Comparison of ENCODE assay signal across 13 cellular contexts in the genomic region with DNA sequence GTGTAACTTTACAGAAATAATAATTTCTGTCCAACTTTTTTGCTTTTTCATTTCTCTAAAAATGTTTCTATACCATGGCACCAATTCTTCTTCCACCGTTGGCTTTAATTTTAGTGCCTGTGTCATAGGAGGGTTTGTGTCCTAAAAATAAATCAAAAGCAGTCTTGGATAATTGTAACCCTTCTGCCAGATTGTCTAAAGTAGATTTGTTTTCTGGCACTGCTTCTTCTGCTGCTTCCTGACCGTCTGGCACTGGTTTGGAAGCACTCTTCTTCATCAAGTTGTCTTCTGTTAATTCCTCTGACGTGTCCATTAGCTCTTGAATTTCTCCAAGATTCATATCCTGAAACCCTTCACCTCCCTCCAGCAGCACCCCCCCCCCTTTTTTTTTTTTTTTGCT. TPM values are rescaled to one million over a fixed set of nuclear protein-coding genes. Genes with fewer than 3 reads are reported as not detected.
DNase-seq lines count a peak whose midpoint lies in the region; ATAC-seq and TF ChIP-seq lines count a peak whose summit lies in the region.
"Had no signal": no experiment of that assay in that cellular context is flagged by ENCODE, and none has a peak within 500 bp of the region (broad histone marks: within the 10 kb centered on the region; RNA-seq: fewer than 3 reads in every experiment).

No MANE protein-coding gene starts in this region.

- DNase-seq in G401 (ENCODE audit: low spot score) (peak; percentile 92), SK-N-SH (no peak), left ventricle myocardium inferior (no peak), pons (ENCODE audit: low spot score) (peak; percentile 9), Caco-2 (no peak), glutamatergic neuron (no peak)
- DNase-seq: activated T-cell treated with anti-CD3 and anti-CD28 coated beads, Interleukin-2, amount 50 U/mL, for 4 hours; KG1; NCI-H1092 treated with DMSO at 0.1 percent for 48 hours; T1000 had no signal

- ATAC-seq in GM21737 (IDR thresholded peaks at IDR 0.05; ENCODE audit: unreplicated experiment) = no peak
- ATAC-seq: activated T-cell treated with anti-CD3 and anti-CD28 coated beads, Interleukin-2, amount 50 U/mL, for 4 hours had no signal

- peaks cover 96% of the 10 kb centered on the region for H4K20me1 ChIP-seq in SK-N-SH (ENCODE audit: insufficient read depth)

- no TSS peak for BruUV-seq in Caco-2 (replicated peaks; lab: Mats Ljungman, UMichigan)

- no peaks in the 10 kb centered on the region for H3K9me2 ChIP-seq in SK-N-SH

- H3K4me1 ChIP-seq in SK-N-SH (ENCODE audit: control insufficient read depth in 1 of 2, insufficient read depth in 2 of 2, low read depth in 1 of 2, low read length in 1 of 2) (peaks cover 15 to 18% of the 10 kb centered on the region in 2 experiments), left ventricle myocardium inferior (peaks cover 86% of the 10 kb centered on the region), Caco-2 (no peaks in the 10 kb centered on the region)

- H3K27ac Mint-ChIP-seq in Caco-2 (ENCODE audit: unreplicated experiment) (no peak overlapping the region), glutamatergic neuron (ENCODE audit: unreplicated experiment) (no peak overlapping the region)

- H3K27me3 Mint-ChIP-seq in Caco-2 (ENCODE audit: insufficient read depth, unreplicated experiment) (no peaks in the 10 kb centered on the region), glutamatergic neuron (ENCODE audit: unreplicated experiment) (peaks cover 2% of the 10 kb centered on the region)

- H3K79me2 ChIP-seq in SK-N-SH (ENCODE audit: insufficient read depth) = peaks cover 99% of the 10 kb centered on the region

- H3K4me3 Mint-ChIP-seq in Caco-2 (ENCODE audit: unreplicated experiment) (no peak overlapping the region), glutamatergic neuron (ENCODE audit: unreplicated experiment) (no peak overlapping the region)
- H3K4me3 Mint-ChIP-seq: activated T-cell treated with anti-CD3 and anti-CD28 coated beads, Interleukin-2, amount 50 U/mL, for 4 hours had no signal

- no peak overlapping the region for H2AFZ ChIP-seq in SK-N-SH (ENCODE audit: low read depth)

- TF ChIP-seq CTCF in SK-N-SH (IDR thresholded peaks at IDR 0.05) (no peak), left ventricle myocardium inferior (IDR thresholded peaks at IDR 0.05; ENCODE audit: borderline replicate concordance) (no peak), Caco-2 (IDR thresholded peaks at IDR 0.05; ENCODE audit: insufficient read depth in 1 of 2, low read depth in 1 of 2, low read length in 1 of 2, severe bottlenecking in 1 of 2, unreplicated experiment in 1 of 2) (no peak), glutamatergic neuron (IDR thresholded peaks at IDR 0.05; ENCODE audit: partially characterized antibody, unreplicated experiment) (no peak)

- H3K36me3 ChIP-seq in SK-N-SH (replicated peaks in 1 of 2; ENCODE audit: control insufficient read depth in 1 of 2, insufficient read depth in 2 of 2, low read length in 1 of 2) (peaks cover 0 to 3% of the 10 kb centered on the region in 2 experiments), left ventricle myocardium inferior (no peaks in the 10 kb centered on the region), Caco-2 (ENCODE audit: control insufficient read depth, insufficient read depth, low read length) (no peaks in the 10 kb centered on the region)
- H3K36me3 ChIP-seq: adrenal gland had no signal

- WGBS in SK-N-SH (ENCODE audit: low lambda C conversion rate) = 21% methylated on average over 3 of the region's 3 CpGs

- H3K27me3 ChIP-seq in SK-N-SH (ENCODE audit: insufficient read depth) (no peaks in the 10 kb centered on the region), left ventricle myocardium inferior (ENCODE audit: low read depth) (no peaks in the 10 kb centered on the region), Caco-2 (replicated peaks; ENCODE audit: control insufficient read depth, insufficient read depth, low read length) (no peaks in the 10 kb centered on the region)
- H3K27me3 ChIP-seq: adrenal gland; BLaER1 treated with 17β-estradiol and CSF1 and Interleukin-3, amounts not matched to agents 10 nM and 100 nM had no signal

- H3K9me3 Mint-ChIP-seq in Caco-2 (ENCODE audit: unreplicated experiment) (no peaks in the 10 kb centered on the region), glutamatergic neuron (ENCODE audit: unreplicated experiment) (no peaks in the 10 kb centered on the region)
- H3K9me3 Mint-ChIP-seq: activated T-cell treated with anti-CD3 and anti-CD28 coated beads, Interleukin-2, amount 50 U/mL, for 4 hours had no signal

- H3K4me3 ChIP-seq in SK-N-SH (ENCODE audit: low read depth in 2 of 2, low read length in 1 of 2) (no peak overlapping the region), left ventricle myocardium inferior (peak overlapping the region; percentile 39), Caco-2 (ENCODE audit: low read depth, low read length) (no peak overlapping the region)
- H3K4me3 ChIP-seq: adrenal gland; BLaER1 treated with 17β-estradiol and CSF1 and Interleukin-3, amounts not matched to agents 10 nM and 100 nM had no signal

- intact Hi-C loops in left ventricle myocardium inferior (cut with micrococcal nuclease) (no loop called here), Caco-2 (cut with micrococcal nuclease; ENCODE audit: unreplicated experiment) (no loop called here)

- H3K4me2 ChIP-seq in SK-N-SH = peak overlapping the region; percentile 37; the same call in 1 of the 2 replicates
- H3K4me2 ChIP-seq: BLaER1 treated with 17β-estradiol and CSF1 and Interleukin-3, amounts not matched to agents 10 nM and 100 nM had no signal

- H3F3A ChIP-seq in SK-N-SH (replicated peaks; ENCODE audit: insufficient read depth) = peaks cover 21% of the 10 kb centered on the region

- H3K36me3 Mint-ChIP-seq in Caco-2 (ENCODE audit: insufficient read depth, unreplicated experiment) (peaks cover 19% of the 10 kb centered on the region), glutamatergic neuron (ENCODE audit: unreplicated experiment) (no peaks in the 10 kb centered on the region)

- CTCF ChIA-PET in SK-N-SH (lab: Yijun Ruan, JAX) = no interaction called here
- CTCF ChIA-PET in Caco-2 (lab: Charles Lee) = interaction anchor here (0.6 kb wide), 1 partner anchor 12 kb away, joined by 4 read pairs; no protein-coding TSS in a partner anchor

- in situ Hi-C loops in G401 (cut with HindIII; ENCODE audit: low sequenced_read_pairs) = no loop called here

- H3K27ac ChIP-seq in SK-N-SH (ENCODE audit: low read depth in 2 of 2, low read length in 1 of 2) (peak overlapping the region; percentile 71 to 91), left ventricle myocardium inferior (replicated peaks) (peak overlapping the region; percentile 67)
- H3K27ac ChIP-seq: BLaER1 treated with 17β-estradiol and CSF1 and Interleukin-3, amounts not matched to agents 10 nM and 100 nM had no signal

- no peak for TF ChIP-seq RAD21 in SK-N-SH (IDR thresholded peaks at IDR 0.05; ENCODE audit: low read length)

- POLR2A ChIA-PET in SK-N-SH (lab: Yijun Ruan, JAX) (no interaction called here), Caco-2 (lab: Charles Lee) (no interaction called here)

- peak; percentile 31 to 61; a peak in 3 of 4 replicates for TF ChIP-seq EP300 in SK-N-SH (IDR thresholded peaks at IDR 0.05; ENCODE audit: borderline replicate concordance in 1 of 2, low read depth in 1 of 2, low read length in 1 of 2)

- no peaks in the 10 kb centered on the region for H3K9me3 ChIP-seq in SK-N-SH
- H3K9me3 ChIP-seq in left ventricle myocardium inferior (replicated peaks) = peaks cover 6% of the 10 kb centered on the region
- H3K9me3 ChIP-seq in Caco-2 = no peaks in the 10 kb centered on the region
- H3K9me3 ChIP-seq: adrenal gland had no signal

- peaks cover 18% of the 10 kb centered on the region for H3K4me1 Mint-ChIP-seq in Caco-2 (ENCODE audit: low read depth, unreplicated experiment)
- H3K4me1 Mint-ChIP-seq in glutamatergic neuron (ENCODE audit: low read depth, unreplicated experiment) = peaks cover 21% of the 10 kb centered on the region

- no peak overlapping the region for H3K9ac ChIP-seq in SK-N-SH
- H3K9ac ChIP-seq: BLaER1 treated with 17β-estradiol and CSF1 and Interleukin-3, amounts not matched to agents 10 nM and 100 nM had no signal

TF ChIP-seq in SK-N-SH, 30 proteins besides CTCF, POLR2A, EP300 and RAD21 (continues in another document):
- TF ChIP-seq GABPA (IDR thresholded peaks at IDR 0.05; ENCODE audit: low read depth) = no peak
- TF ChIP-seq NFIC (IDR thresholded peaks at IDR 0.05; ENCODE audit: borderline replicate concordance) = peak; percentile 70; the same call in 1 of the 2 replicates
- TF ChIP-seq, protein P1, sequence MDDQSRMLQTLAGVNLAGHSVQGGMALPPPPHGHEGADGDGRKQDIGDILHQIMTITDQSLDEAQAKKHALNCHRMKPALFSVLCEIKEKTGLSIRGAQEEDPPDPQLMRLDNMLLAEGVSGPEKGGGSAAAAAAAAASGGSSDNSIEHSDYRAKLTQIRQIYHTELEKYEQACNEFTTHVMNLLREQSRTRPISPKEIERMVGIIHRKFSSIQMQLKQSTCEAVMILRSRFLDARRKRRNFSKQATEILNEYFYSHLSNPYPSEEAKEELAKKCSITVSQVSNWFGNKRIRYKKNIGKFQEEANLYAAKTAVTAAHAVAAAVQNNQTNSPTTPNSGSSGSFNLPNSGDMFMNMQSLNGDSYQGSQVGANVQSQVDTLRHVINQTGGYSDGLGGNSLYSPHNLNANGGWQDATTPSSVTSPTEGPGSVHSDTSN (IDR thresholded peaks at IDR 0.05) = peak; percentile 85
- TF ChIP-seq JUND (IDR thresholded peaks at IDR 0.05) = no peak
- TF ChIP-seq CHD2 (IDR thresholded peaks at IDR 0.05; ENCODE audit: low read length, partially characterized antibody) = no peak
- TF ChIP-seq MEF2A (IDR thresholded peaks at IDR 0.05; ENCODE audit: borderline replicate concordance, low read depth) = peak; percentile 37; the same call in 1 of the 2 replicates
- TF ChIP-seq, protein P2, sequence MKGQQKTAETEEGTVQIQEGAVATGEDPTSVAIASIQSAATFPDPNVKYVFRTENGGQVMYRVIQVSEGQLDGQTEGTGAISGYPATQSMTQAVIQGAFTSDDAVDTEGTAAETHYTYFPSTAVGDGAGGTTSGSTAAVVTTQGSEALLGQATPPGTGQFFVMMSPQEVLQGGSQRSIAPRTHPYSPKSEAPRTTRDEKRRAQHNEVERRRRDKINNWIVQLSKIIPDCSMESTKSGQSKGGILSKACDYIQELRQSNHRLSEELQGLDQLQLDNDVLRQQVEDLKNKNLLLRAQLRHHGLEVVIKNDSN (IDR thresholded peaks at IDR 0.05; ENCODE audit: borderline replicate concordance, low read depth) = no peak

RNA-seq across cellular contexts. Expression of a gene that starts 33.1 kb away (rescaled TPM):
- 18.6 and 26.2 TPM in 2 replicates for total RNA-seq in G401 (2014; rRNA removed; shearing (Covaris generic))
- 11.0 and 12.4 TPM in 2 replicates for polyA plus RNA-seq in SK-N-SH (2012; rRNA removed)
- polyA plus RNA-seq in SK-N-SH (2012; cell fraction: cytosol; rRNA removed) = 11.9 and 13.2 TPM in 2 replicates
- polyA plus RNA-seq in SK-N-SH (2012; cell fraction: nucleus; rRNA removed) = 12.2 and 20.8 TPM in 2 replicates
- total RNA-seq in left ventricle myocardium inferior (54.2 TPM), Caco-2 (2022) (45.2 and 45.9 TPM in 2 replicates), glutamatergic neuron (ENCODE audit: unreplicated experiment) (54.9 TPM)

Comparison
In these comparisons a context has a peak if more than half of its experiments do, and no peak if none do; other contexts are left out.
1. DNase-seq: peak in G401 (single experiment) and pons (single experiment); none in SK-N-SH (single experiment), left ventricle myocardium inferior (single experiment), Caco-2 (0 of 2) and glutamatergic neuron (single experiment).